In genomic region chr6:27630727-27631613, GRCh38 we compare ENCODE assay signal across 1 cellular context.
TF ChIP-seq lines count a peak whose summit lies in the region.

No MANE protein-coding gene starts in this region.

TF ChIP-seq in K562, 482 proteins besides CTCF, POLR2A, EP300 and RAD21 (continued from another document and continues in another):
- TF ChIP-seq ZNF318 (IDR thresholded peaks at IDR 0.05; ENCODE audit: borderline replicate concordance in 1 of 2, low read depth in 1 of 2): 0 out of 4 replicates have a peak, but pooled peaks of 1 of the 2 experiments have one; percentile 20
- TF ChIP-seq ZNF41 (CRISPR knock-in tag; conservative IDR thresholded peaks at IDR 0.05): no peak
- TF ChIP-seq CC2D1A (IDR thresholded peaks at IDR 0.05): peak; percentile 30; the same call in 1 of the 2 replicates
- TF ChIP-seq MCM3 (IDR thresholded peaks at IDR 0.05): no peak
- TF ChIP-seq SIX5 (IDR thresholded peaks at IDR 0.05; ENCODE audit: borderline replicate concordance in 1 of 2, insufficient read depth in 1 of 2, low read depth in 1 of 2, low read length in 2 of 2): no peak
- 0 out of 2 replicates have a peak, but pooled peaks have one; percentile 38 for TF ChIP-seq ZBTB7A (IDR thresholded peaks at IDR 0.05; ENCODE audit: borderline replicate concordance, control insufficient read depth, low read depth, low read length)
- TF ChIP-seq NR3C1 (CRISPR knock-in tag; IDR thresholded peaks at IDR 0.05): peak; percentile 95
- 0 out of 2 replicates have a peak, but pooled peaks have one; percentile 4 for TF ChIP-seq BHLHE40 (IDR thresholded peaks at IDR 0.05; ENCODE audit: low read length)
- no peak for TF ChIP-seq NELFE (IDR thresholded peaks at IDR 0.05; ENCODE audit: insufficient read depth, insufficient read length)
- peak; percentile 19; the same call in 1 of the 2 replicates for TF ChIP-seq LEF1 (IDR thresholded peaks at IDR 0.05)
- peak; percentile 70 for TF ChIP-seq NFATC3 (IDR thresholded peaks at IDR 0.05)
- 0 out of 4 replicates have a peak, but pooled peaks of 1 of the 2 experiments have one; percentile 50 for TF ChIP-seq ZNF639 (CRISPR knock-in tag; conservative IDR thresholded peaks at IDR 0.05 in 1 of 2, IDR thresholded peaks at IDR 0.05 in 1 of 2)
- TF ChIP-seq HNRNPL (IDR thresholded peaks at IDR 0.05; ENCODE audit: low read depth, low read length): no peak
- no peak for TF ChIP-seq KLF1 (tag; IDR thresholded peaks at IDR 0.05)
- peak; percentile 7 to 61; a peak in 2 of 4 replicates for TF ChIP-seq MLLT1 (IDR thresholded peaks at IDR 0.05)
- no peak for TF ChIP-seq NCOA4 (IDR thresholded peaks at IDR 0.05; ENCODE audit: partially characterized antibody)
- peak; percentile 85 for TF ChIP-seq BDP1 (IDR thresholded peaks at IDR 0.05; ENCODE audit: insufficient read depth, insufficient read length)
- peak; percentile 41; the same call in 1 of the 2 replicates for TF ChIP-seq MIER1 (IDR thresholded peaks at IDR 0.05; ENCODE audit: low read depth)
- TF ChIP-seq HEY1 (CRISPR knock-in tag; IDR thresholded peaks at IDR 0.05; ENCODE audit: borderline replicate concordance): no peak
- 0 out of 2 replicates have a peak, but pooled peaks have one; percentile 18 for TF ChIP-seq ZBTB9 (CRISPR knock-in tag; IDR thresholded peaks at IDR 0.05)
- no peak for TF ChIP-seq NFXL1 (CRISPR knock-in tag; IDR thresholded peaks at IDR 0.05)
- peak; percentile 91; the same call in 1 of the 2 replicates for TF ChIP-seq E2F5 (CRISPR knock-in tag; IDR thresholded peaks at IDR 0.05)
- no peak for TF ChIP-seq ESRRB (CRISPR knock-in tag; IDR thresholded peaks at IDR 0.05; ENCODE audit: borderline replicate concordance)
- no peak for TF ChIP-seq RNF219 (CRISPR knock-in tag; IDR thresholded peaks at IDR 0.05)
- TF ChIP-seq FOXP4 (CRISPR knock-in tag; IDR thresholded peaks at IDR 0.05; ENCODE audit: borderline replicate concordance): peak; percentile 96
- no peak for TF ChIP-seq RFX1 (IDR thresholded peaks at IDR 0.05)
- peak in 1 of 2 experiments; percentile 37; a peak in 1 of 4 replicates for TF ChIP-seq BCLAF1 (IDR thresholded peaks at IDR 0.05; ENCODE audit: borderline replicate concordance in 1 of 2, control insufficient read depth in 1 of 2, low read depth in 2 of 2, low read length in 1 of 2)
- peak; percentile 98 for TF ChIP-seq ZNF511 (CRISPR knock-in tag; IDR thresholded peaks at IDR 0.05)
- TF ChIP-seq KAT8 (IDR thresholded peaks at IDR 0.05; ENCODE audit: low read depth): no peak
- no peak for TF ChIP-seq ZNF764 (CRISPR knock-in tag; IDR thresholded peaks at IDR 0.05; ENCODE audit: low read depth)
- no peak for TF ChIP-seq KLF16 (IDR thresholded peaks at IDR 0.05)
- TF ChIP-seq SMAD1 (IDR thresholded peaks at IDR 0.05; ENCODE audit: low read depth, low read length, partially characterized antibody): no peak
- no peak for TF ChIP-seq ATF4 (CRISPR knock-in tag; IDR thresholded peaks at IDR 0.05)
- no peak for TF ChIP-seq GTF2A2 (tag; IDR thresholded peaks at IDR 0.05)
- no peak for TF ChIP-seq BMI1 (IDR thresholded peaks at IDR 0.05; ENCODE audit: low read length)
